ENCODE assay signal across 8 cellular contexts in the genomic region with DNA sequence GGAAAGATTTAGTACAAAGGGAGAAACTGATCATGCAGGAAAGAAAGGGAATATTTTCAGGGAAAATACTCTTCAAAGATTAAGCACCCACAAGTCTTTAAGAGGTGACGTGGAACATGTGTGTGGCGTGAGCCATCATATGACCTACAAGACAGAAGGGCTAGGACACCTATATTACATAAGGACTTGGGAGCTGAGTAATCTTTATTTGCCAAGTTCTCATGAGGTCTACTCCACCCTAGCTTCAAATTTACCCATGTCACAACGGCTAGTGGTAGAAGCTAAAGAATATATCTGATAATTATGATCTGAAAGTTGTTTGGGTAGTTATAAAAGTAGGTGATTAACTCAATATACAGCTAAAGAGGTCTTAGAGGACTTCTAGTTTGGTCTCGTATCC.
"Had no signal": no experiment of that assay in that cellular context is flagged by ENCODE, and none has a peak within 500 bp of the region (broad histone marks: within the 10 kb centered on the region; RNA-seq: fewer than 3 reads in every experiment).

No MANE protein-coding gene starts in this region.

- H3K4me1 Mint-ChIP-seq: H9 had no signal

- H3K4me2 ChIP-seq: GM23338 had no signal

- H3K4me3 Mint-ChIP-seq: GM23338, H9 had no signal

- ATAC-seq: GM23338 had no signal

- H3K4me3 ChIP-seq: GM23338 had no signal

- DNase-seq: H9, HCEC 1CT, IMR-90 had no signal

- H3K27ac Mint-ChIP-seq: GM23338, H9 had no signal

- FAIRE-seq: H1, H54, HTR-8/SVneo had no signal

- H2AFZ ChIP-seq: GM23338 had no signal

- H3K27ac ChIP-seq: HL-60 had no signal
